ENCODE assay signal across 8 cellular contexts in the genomic region with DNA sequence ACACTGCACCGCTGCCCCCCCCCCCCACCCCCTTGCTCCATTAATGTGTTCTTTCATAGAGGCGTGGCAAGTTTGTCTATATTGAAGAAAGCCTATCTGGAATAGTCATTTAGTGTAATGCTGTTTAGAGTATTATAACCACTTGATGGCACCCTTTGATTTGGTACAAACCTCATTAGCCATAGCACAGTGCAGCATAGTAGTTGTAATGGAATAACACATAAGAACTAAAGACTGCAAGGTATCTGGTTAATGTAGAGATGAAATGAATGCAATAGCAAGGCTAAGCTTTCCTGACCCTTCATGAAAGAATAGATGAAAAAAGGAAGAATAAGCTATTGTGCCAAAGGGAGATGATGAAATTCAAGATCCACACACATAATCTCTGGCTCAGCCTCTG.
A peak's percentile ranks its signal among the peaks of the same experiment; 100 is the strongest.
DNase-seq lines count a peak whose midpoint lies in the region; ATAC-seq and TF ChIP-seq lines count a peak whose summit lies in the region.

No MANE protein-coding gene starts in this region.

- in situ Hi-C loops in SK-MEL-5 (cut with HindIII; ENCODE audit: low pct_unique_long_range_greater_than_20kb, low sequenced_read_pairs): no loop called here

- CTCF ChIA-PET in A673 (lab: Charles Lee): interaction anchor here (0.6 to 0.7 kb wide), 2 partner anchors 233 to 235 kb away, joined by 3 to 5 read pairs; no protein-coding TSS in a partner anchor

- no peaks in the 10 kb centered on the region for H3K36me3 ChIP-seq in A673 (ENCODE audit: insufficient read depth, low read length, poor library complexity, severe bottlenecking)

- POLR2A ChIA-PET in A673 (lab: Charles Lee; ENCODE audit: low non-redundant PET): interaction anchor here (0.6 kb wide), 1 partner anchor 237 kb away, joined by 9 read pairs; no protein-coding TSS in a partner anchor

- BruUV-seq in A673 (replicated peaks; lab: Mats Ljungman, UMichigan): no TSS peak

- no peaks in the 10 kb centered on the region for H3K27me3 ChIP-seq in A673 (replicated peaks; ENCODE audit: insufficient read depth, low read depth, low read length, poor library complexity)

- no peaks in the 10 kb centered on the region for H3K9me3 ChIP-seq in A673 (ENCODE audit: low read depth, low read length, poor library complexity, severe bottlenecking)

- no peak overlapping the region for H3K4me3 ChIP-seq in A673 (ENCODE audit: low read depth, low read length, poor library complexity, severe bottlenecking)

- no peak overlapping the region for H3K27ac ChIP-seq in A673 (ENCODE audit: low read depth, low read length, poor library complexity, severe bottlenecking)

- intact Hi-C loops in A673 (cut with micrococcal nuclease; ENCODE audit: unreplicated experiment): loop anchor here (2.0 to 10.0 kb wide), 4 partner anchors 235 to 700 kb away; no protein-coding TSS in a partner anchor

- no peaks in the 10 kb centered on the region for H3K4me1 ChIP-seq in A673 (ENCODE audit: insufficient read depth, low read length, poor library complexity, severe bottlenecking)

- TF ChIP-seq CTCF in A673 (conservative IDR thresholded peaks at IDR 0.05; ENCODE audit: low read depth, low read length): peak; percentile 61

- DNase-seq in A673 (ENCODE audit: low spot score) (peak; percentile 76), Kasumi-1 (lab: John Stamatoyannopoulos, UW) (peak; percentile 57 to 75), SK-MEL-5 (ENCODE audit: low read depth, low spot score) (peak; percentile 88), foreskin melanocyte (peak; percentile 28), superior temporal gyrus (ENCODE audit: extremely low spot score) (peak; percentile 75), HuH-7.5 (ENCODE audit: low spot score) (no peak)

- ATAC-seq in GM18498 (IDR thresholded peaks at IDR 0.05; ENCODE audit: unreplicated experiment) (peak; percentile 81), GM21526 (IDR thresholded peaks at IDR 0.05; ENCODE audit: low FRiP score, unreplicated experiment) (no peak)
